8 cellular contexts compared by ENCODE assay signal in genomic region chr4:146175541-146176453, GRCh38. TPM values are rescaled to one million over a fixed set of nuclear protein-coding genes. Genes with fewer than 3 reads are reported as not detected.
DNase-seq lines count a peak whose midpoint lies in the region; ATAC-seq, FAIRE-seq and TF ChIP-seq lines count a peak whose summit lies in the region.

LSM6 (plus strand) TSS chr4:146175718; CDS start chr4:146182922, 7,204 bp downstream.

- peak; percentile 67 for TF ChIP-seq POLR2A in breast epithelium (IDR thresholded peaks at IDR 0.05)

- peak; percentile 82 for FAIRE-seq in GM18507 (lab: Jason Lieb, UNC)

- H3K4me1 ChIP-seq in breast epithelium (peaks cover 4 to 13% of the 10 kb centered on the region in 2 donors), smooth muscle cell (ENCODE audit: low read depth) (peaks cover 10% of the 10 kb centered on the region)

- DNase-seq in 8988T: peak; percentile 19
- DNase-seq in GM18507 (ENCODE audit: extremely low spot score, insufficient read length, low read depth): peak; percentile 76
- peak; percentile 47 for DNase-seq in NCI-H2107 treated with DMSO at 0.1 percent for 48 hours (lab: John Stamatoyannopoulos, UW; ENCODE audit: unreplicated experiment)
- peak; percentile 76 to 83 for DNase-seq in breast epithelium (ENCODE audit: low spot score in 2 of 2)
- DNase-seq in iPS-NIHi11 (ENCODE audit: low spot score): peak; percentile 87
- DNase-seq in smooth muscle cell (lab: John Stamatoyannopoulos, UW; ENCODE audit: unreplicated experiment): peak; percentile 33

- H4K20me1 ChIP-seq in smooth muscle cell (ENCODE audit: low read depth): peaks cover 31% of the 10 kb centered on the region

- peaks cover 41% of the 10 kb centered on the region for H3K79me2 ChIP-seq in smooth muscle cell (ENCODE audit: low read depth)

- 0 out of 2 replicates have a peak, but pooled peaks have one; percentile 14 for TF ChIP-seq CTCF in VCaP (conservative IDR thresholded peaks at IDR 0.05)
- peak in 1 of 3 donors; percentile 13 for TF ChIP-seq CTCF in breast epithelium (IDR thresholded peaks at IDR 0.05)
- TF ChIP-seq CTCF in smooth muscle cell (IDR thresholded peaks at IDR 0.05; ENCODE audit: borderline replicate concordance, insufficient read depth, poor library complexity, severe bottlenecking): no peak

- ATAC-seq in HG02981 (IDR thresholded peaks at IDR 0.05; ENCODE audit: unreplicated experiment): peak; percentile 89

- intact Hi-C loops in breast epithelium (cut with DNase I; ENCODE audit: low total_unique reads): no loop called here

- WGBS in smooth muscle cell (ENCODE audit: low lambda C conversion rate): under 1% methylated on average over 75 of the region's 75 CpGs

- H3F3A ChIP-seq in smooth muscle cell (ENCODE audit: low read depth): no peaks in the 10 kb centered on the region

- peak within 1 kb of the TSS; percentile 84 for H3K4me2 ChIP-seq in smooth muscle cell

- H3K4me3 ChIP-seq in breast epithelium (peak within 1 kb of the TSS; percentile 79 to 89 (median 80)), smooth muscle cell (peak within 1 kb of the TSS; percentile 93)

- H3K9me3 ChIP-seq in breast epithelium (no peaks in the 10 kb centered on the region), smooth muscle cell (replicated peaks; ENCODE audit: low read depth) (no peaks in the 10 kb centered on the region)

- no peaks in the 10 kb centered on the region for H3K36me3 ChIP-seq in breast epithelium
- no peaks in the 10 kb centered on the region for H3K36me3 ChIP-seq in smooth muscle cell (ENCODE audit: low read depth)

- H3K9ac ChIP-seq in smooth muscle cell (ENCODE audit: low read depth): peak within 1 kb of the TSS; percentile 89

- H3K27me3 ChIP-seq in breast epithelium (no peaks in the 10 kb centered on the region), smooth muscle cell (ENCODE audit: low read depth) (no peaks in the 10 kb centered on the region)

- H2AFZ ChIP-seq in smooth muscle cell (ENCODE audit: low read depth): peak within 1 kb of the TSS; percentile 93

- H3K27ac ChIP-seq in VCaP (peak within 1 kb of the TSS; percentile 90), breast epithelium (peak within 1 kb of the TSS; percentile 94 to 96), smooth muscle cell (ENCODE audit: low read depth) (peak within 1 kb of the TSS; percentile 68)

RNA-seq across cellular contexts. Expression of gene LSM6, which starts in this region (rescaled TPM):
- total RNA-seq in breast epithelium (10 to 100 TPM; 23.1 to 38.4 (median 28.8) TPM), smooth muscle cell (58.5 and 82.6 TPM in 2 replicates)
- polyA plus RNA-seq in smooth muscle cell: 36.9 and 37.4 TPM in 2 replicates

Comparison
In these comparisons a context has a peak if more than half of its experiments do, and no peak if none do; other contexts are left out.
1. Peak in every context shown above with its lines: DNase-seq, ATAC-seq, H3K4me3 ChIP-seq and H3K27ac ChIP-seq.
2. DNase-seq: peak in every context shown above with its lines; median percentile 87 in iPS-NIHi11; 80 in breast epithelium; 76 in GM18507; 47 in NCI-H2107 treated with DMSO at 0.1 percent for 48 hours; 33 in smooth muscle cell; 19 in 8988T.